28 cellular contexts compared by ENCODE assay signal in genomic region chr6:51314965-51315364, GRCh38.
DNase-seq lines count a peak whose midpoint lies in the region; ATAC-seq, FAIRE-seq and TF ChIP-seq lines count a peak whose summit lies in the region.
"Had no signal": no experiment of that assay in that cellular context is flagged by ENCODE, and none has a peak within 500 bp of the region (broad histone marks: within the 10 kb centered on the region; RNA-seq: fewer than 3 reads in every experiment).

No MANE protein-coding gene starts in this region.

- H3K4me3 Mint-ChIP-seq in MCF 10A (ENCODE audit: unreplicated experiment) = no peak overlapping the region
- H3K4me3 Mint-ChIP-seq: CD14-positive monocyte; CD4-positive, alpha-beta memory T cell; CD4-positive, CD25-positive, alpha-beta regulatory T cell; CD8-positive, alpha-beta memory T cell had no signal

- no peaks in the 10 kb centered on the region for H3K36me3 ChIP-seq in mammary epithelial cell (ENCODE audit: insufficient read depth, low read length)
- no peaks in the 10 kb centered on the region for H3K36me3 ChIP-seq in HepG2 (replicated peaks in 1 of 2; ENCODE audit: control insufficient read depth in 1 of 2, insufficient read depth in 2 of 2, low read length in 2 of 2)
- no peaks in the 10 kb centered on the region for H3K36me3 ChIP-seq in right lobe of liver
- H3K36me3 ChIP-seq: BE2C, BLaER1 had no signal

- ATAC-seq in HepG2 = no peak
- ATAC-seq in right lobe of liver = peak; percentile 88 to 99 (median 96)
- no peak for ATAC-seq in Right ventricle myocardium superior (ENCODE audit: poor library complexity)
- no peak for ATAC-seq in GM21447 (IDR thresholded peaks at IDR 0.05; ENCODE audit: unreplicated experiment)
- ATAC-seq: A549, GM12878 had no signal

- H3K4me2 ChIP-seq in mammary epithelial cell (ENCODE audit: insufficient read depth, low read depth, low read length) (no peak overlapping the region), HepG2 (ENCODE audit: low read depth, low read length) (no peak overlapping the region)
- H3K4me2 ChIP-seq: A549, BLaER1 had no signal

- no peaks in the 10 kb centered on the region for H3K4me1 ChIP-seq in mammary epithelial cell (ENCODE audit: insufficient read depth, low read length)
- H3K4me1 ChIP-seq in HepG2 (ENCODE audit: insufficient read depth, low read length) = no peaks in the 10 kb centered on the region
- H3K4me1 ChIP-seq in right lobe of liver = peaks cover 0 to 11% (median 3%) of the 10 kb centered on the region in 4 donors
- H3K4me1 ChIP-seq: A549, BE2C, BLaER1 had no signal

- TF ChIP-seq EP300 in HepG2 (IDR thresholded peaks at IDR 0.05; ENCODE audit: low read depth in 2 of 2, low read length in 2 of 2) (no peak), HepG2 (CRISPR knock-in tag; IDR thresholded peaks at IDR 0.05; ENCODE audit: borderline replicate concordance) (no peak)

- H3K4me1 Mint-ChIP-seq in MCF 10A (ENCODE audit: insufficient read depth, unreplicated experiment) = no peaks in the 10 kb centered on the region
- H3K4me1 Mint-ChIP-seq: CD14-positive monocyte; CD4-positive, alpha-beta memory T cell; CD4-positive, CD25-positive, alpha-beta regulatory T cell; CD8-positive, alpha-beta memory T cell had no signal

- no peaks in the 10 kb centered on the region for H3K36me3 Mint-ChIP-seq in MCF 10A (ENCODE audit: insufficient read depth, unreplicated experiment)
- H3K36me3 Mint-ChIP-seq: CD14-positive monocyte; CD4-positive, alpha-beta memory T cell; CD4-positive, CD25-positive, alpha-beta regulatory T cell; CD8-positive, alpha-beta memory T cell had no signal

- in situ Hi-C loops in mammary epithelial cell (cut with MboI; ENCODE audit: low sequenced_read_pairs in 2 of 2) (no loop called here), HepG2 (cut with HindIII; ENCODE audit: extremely low pct_ligation_motif_present, low pct_unique_long_range_greater_than_20kb) (no loop called here)

- TF ChIP-seq CTCF in MCF 10A (IDR thresholded peaks at IDR 0.05; ENCODE audit: unreplicated experiment) (no peak), mammary epithelial cell (conservative IDR thresholded peaks at IDR 0.05 in 1 of 2, IDR thresholded peaks at IDR 0.05 in 1 of 2; ENCODE audit: extremely low read depth in 1 of 2, insufficient read depth in 1 of 2, low read depth in 1 of 2, low read length in 2 of 2) (no peak), HepG2 (CRISPR knock-in tag; IDR thresholded peaks at IDR 0.05) (no peak), right lobe of liver (IDR thresholded peaks at IDR 0.05) (no peak)

- no peaks in the 10 kb centered on the region for H3K9me3 ChIP-seq in mammary epithelial cell (replicated peaks; ENCODE audit: insufficient read depth, low read length)
- H3K9me3 ChIP-seq in HepG2 (ENCODE audit: low read length) = no peaks in the 10 kb centered on the region
- no peaks in the 10 kb centered on the region for H3K9me3 ChIP-seq in right lobe of liver
- H3K9me3 ChIP-seq: A549, BE2C, BLaER1 had no signal

- H3K9ac ChIP-seq in mammary epithelial cell (ENCODE audit: insufficient read depth, low read length) (no peak overlapping the region), HepG2 (ENCODE audit: insufficient read depth, low read depth, low read length) (no peak overlapping the region)
- H3K9ac ChIP-seq: BLaER1 had no signal

- WGBS in mammary epithelial cell (ENCODE audit: low coverage, missing lambda C conversion rate) = 38% methylated on average over 2 of the region's 2 CpGs
- whole genome bisulfite sequencing in HepG2 (ENCODE audit: low lambda C conversion rate) = 0% methylated on average over 2 of the region's 2 CpGs
- WGBS in right lobe of liver (ENCODE audit: insufficient coverage, low coverage, low lambda C conversion rate, missing lambda C conversion rate) = 45% methylated on average over 2 of the region's 2 CpGs

- POLR2A ChIA-PET in MCF 10A (lab: Yijun Ruan, JAX) = interaction anchor here (0.6 kb wide), 1 partner anchor 45 kb away, joined by 3 read pairs; no protein-coding TSS in a partner anchor
- POLR2A ChIA-PET in HepG2 (lab: Yijun Ruan, JAX) = no interaction called here

- intact Hi-C loops in MCF 10A (cut with micrococcal nuclease) = no loop called here
- intact Hi-C loops in mammary epithelial cell (cut with micrococcal nuclease) = no loop called here
- intact Hi-C loops in HepG2 (cut with micrococcal nuclease; ENCODE audit: unreplicated experiment) = no loop called here
- intact Hi-C loops in right lobe of liver (cut with DNase I) = no loop called here
- intact Hi-C loops in Right ventricle myocardium superior (cut with DNase I) = no loop called here

- no peak for TF ChIP-seq RAD21 in HepG2 (CRISPR knock-in tag; IDR thresholded peaks at IDR 0.05)

- FAIRE-seq in HepG2 (lab: Jason Lieb, UNC) = no peak
- FAIRE-seq: A549, GM12878, GM12892, GM18507 had no signal

- H3K27ac ChIP-seq in mammary epithelial cell (ENCODE audit: insufficient read depth, low read depth, low read length) = no peak overlapping the region
- H3K27ac ChIP-seq in HepG2 (ENCODE audit: extremely low read length, insufficient read depth, low read length) = no peak overlapping the region
- no peak overlapping the region for H3K27ac ChIP-seq in right lobe of liver
- H3K27ac ChIP-seq: 22Rv1, A549, BLaER1 had no signal

- H3K27me3 ChIP-seq in mammary epithelial cell (ENCODE audit: insufficient read depth, low read length) (no peaks in the 10 kb centered on the region), HepG2 (ENCODE audit: control insufficient read depth in 1 of 2, insufficient read depth in 2 of 2, low read length in 2 of 2) (no peaks in the 10 kb centered on the region), right lobe of liver (no peaks in the 10 kb centered on the region)
- H3K27me3 ChIP-seq: BE2C, BLaER1 had no signal

- no peaks in the 10 kb centered on the region for H3K9me3 Mint-ChIP-seq in MCF 10A (ENCODE audit: unreplicated experiment)
- H3K9me3 Mint-ChIP-seq: CD14-positive monocyte had no signal

- no peaks in the 10 kb centered on the region for H3K27me3 Mint-ChIP-seq in MCF 10A (ENCODE audit: insufficient read depth, unreplicated experiment)
- H3K27me3 Mint-ChIP-seq: CD4-positive, alpha-beta memory T cell had no signal

- no TSS peak for BruUV-seq in MCF 10A (replicated peaks; lab: Mats Ljungman, UMichigan)
- BruUV-seq in mammary epithelial cell (replicated peaks; lab: Mats Ljungman, UMichigan) = no TSS peak
- no TSS peak for BruUV-seq in HepG2 (replicated peaks; lab: Mats Ljungman, UMichigan)

- no peak for TF ChIP-seq POLR2A in HepG2 (IDR thresholded peaks at IDR 0.05; ENCODE audit: insufficient read depth in 1 of 2, low read depth in 2 of 2, low read length in 2 of 2)
- TF ChIP-seq POLR2A in right lobe of liver (IDR thresholded peaks at IDR 0.05) = no peak

- DNase-seq in MCF 10A (ENCODE audit: unreplicated experiment) = peak; percentile 35
- DNase-seq in mammary epithelial cell = no peak
- DNase-seq in HepG2 (ENCODE audit: low spot score) = no peak
- peak in 1 of 3 donors; percentile 50 for DNase-seq in right lobe of liver
- DNase-seq in Right ventricle myocardium superior = no peak
- no peak for DNase-seq in NOMO-1 (lab: John Stamatoyannopoulos, UW; ENCODE audit: unreplicated experiment in 2 of 2)
- DNase-seq: AML-193; BE2C; C1 segment of cervical spinal cord; CD4-positive, alpha-beta memory T cell; CD4-positive, CD25-positive, alpha-beta regulatory T cell; CD8-positive, alpha-beta memory T cell; COR-L47; DMS 273 treated with DMSO at 0.1 percent for 48 hours; DMS153; DMS53; DMS79; DND-41; EL; GDM1 had no signal

- dilution Hi-C loops in mammary epithelial cell (cut with HindIII; ENCODE audit: low sequenced_read_pairs) = no loop called here

- H2AFZ ChIP-seq in mammary epithelial cell (ENCODE audit: low read depth, low read length) (no peak overlapping the region), HepG2 (ENCODE audit: low read length) (no peak overlapping the region)

- no peaks in the 10 kb centered on the region for H3K79me2 ChIP-seq in mammary epithelial cell (ENCODE audit: insufficient read depth, low read length)
- H3K79me2 ChIP-seq in HepG2 (ENCODE audit: insufficient read depth, low read length) = no peaks in the 10 kb centered on the region

- H4K20me1 ChIP-seq in mammary epithelial cell (ENCODE audit: insufficient read depth, low read length) = no peaks in the 10 kb centered on the region
- H4K20me1 ChIP-seq in HepG2 (ENCODE audit: insufficient read depth, low read length) = no peaks in the 10 kb centered on the region
- H4K20me1 ChIP-seq: BLaER1 had no signal

- CTCF ChIA-PET in MCF 10A (lab: Yijun Ruan, JAX) (interaction anchor here (0.6 to 1.2 kb wide), 2 partner anchors 20 to 200 kb away, joined by 3 to 4 read pairs; no protein-coding TSS in a partner anchor), mammary epithelial cell (lab: Charles Lee; ENCODE audit: low non-redundant PET) (no interaction called here), HepG2 (lab: Yijun Ruan, JAX; ENCODE audit: low intra/inter-chr PET ratio, low total read pairs) (no interaction called here)

- H3K4me3 ChIP-seq in mammary epithelial cell (replicated peaks in 1 of 3; ENCODE audit: insufficient read depth in 1 of 3, low read depth in 2 of 3, low read length in 3 of 3) (no peak overlapping the region), HepG2 (replicated peaks in 1 of 3; ENCODE audit: insufficient read depth in 1 of 3, low read depth in 2 of 3, low read length in 3 of 3) (no peak overlapping the region), right lobe of liver (no peak overlapping the region)
- H3K4me3 ChIP-seq: A549, BLaER1, GM12878 had no signal

- H3K27ac Mint-ChIP-seq in MCF 10A (ENCODE audit: low read depth, unreplicated experiment) = no peak overlapping the region
- H3K27ac Mint-ChIP-seq: CD14-positive monocyte; CD4-positive, alpha-beta memory T cell; CD4-positive, CD25-positive, alpha-beta regulatory T cell; CD8-positive, alpha-beta memory T cell had no signal

TF ChIP-seq in HepG2, 621 proteins besides CTCF, POLR2A, EP300 and RAD21:
- 0 out of 2 replicates have a peak, but pooled peaks have one; percentile 3 for TF ChIP-seq CEBPB (IDR thresholded peaks at IDR 0.05; ENCODE audit: borderline replicate concordance, low read depth, low read length)
- TF ChIP-seq JUN (CRISPR knock-in tag; IDR thresholded peaks at IDR 0.05) = no peak

Comparison
In these comparisons a context has a peak if more than half of its experiments do, and no peak if none do; other contexts are left out.
1. ATAC-seq: peak in right lobe of liver (4 of 4); none in HepG2 (single experiment), Right ventricle myocardium superior (single experiment) and GM21447 (single experiment).